ENCODE assay signal across 1 cellular context in genomic region chr11:838441-839279, GRCh38.
TF ChIP-seq lines count a peak whose summit lies in the region.

No MANE protein-coding gene starts in this region.

TF ChIP-seq in H1, 55 proteins besides CTCF, POLR2A, EP300 and RAD21:
- TF ChIP-seq CEBPB (IDR thresholded peaks at IDR 0.05; ENCODE audit: low read depth, low read length) (no peak), CBX8 (IDR thresholded peaks at IDR 0.05; ENCODE audit: borderline replicate concordance, low read depth, low read length) (no peak), SRF (IDR thresholded peaks at IDR 0.05; ENCODE audit: low read depth, low read length) (no peak), RNF2 (IDR thresholded peaks at IDR 0.05; ENCODE audit: borderline replicate concordance, low read depth, low read length, missing control alignments, poor library complexity, severe bottlenecking) (no peak), PHF8 (conservative IDR thresholded peaks at IDR 0.05; ENCODE audit: low read depth, low read length) (no peak), FOSL1 (IDR thresholded peaks at IDR 0.05; ENCODE audit: insufficient read depth, low read depth, low read length) (no peak), RXRA (IDR thresholded peaks at IDR 0.05; ENCODE audit: insufficient read depth, low read depth, low read length) (no peak), BACH1 (IDR thresholded peaks at IDR 0.05; ENCODE audit: low read length) (no peak), HDAC2 (IDR thresholded peaks at IDR 0.05; ENCODE audit: borderline replicate concordance in 1 of 2, low read depth in 2 of 2, low read length in 2 of 2) (no peak), MAX (IDR thresholded peaks at IDR 0.05) (peak; percentile 67), SIRT6 (IDR thresholded peaks at IDR 0.05; ENCODE audit: low read length) (no peak), E2F6 (IDR thresholded peaks at IDR 0.05) (peak; percentile 70), POU5F1 (IDR thresholded peaks at IDR 0.05; ENCODE audit: low read depth, low read length) (no peak)
TF ChIP-seq in H1: peak in this region for 2.
